Comparison of ENCODE assay signal across 10 cellular contexts in the genomic region with DNA sequence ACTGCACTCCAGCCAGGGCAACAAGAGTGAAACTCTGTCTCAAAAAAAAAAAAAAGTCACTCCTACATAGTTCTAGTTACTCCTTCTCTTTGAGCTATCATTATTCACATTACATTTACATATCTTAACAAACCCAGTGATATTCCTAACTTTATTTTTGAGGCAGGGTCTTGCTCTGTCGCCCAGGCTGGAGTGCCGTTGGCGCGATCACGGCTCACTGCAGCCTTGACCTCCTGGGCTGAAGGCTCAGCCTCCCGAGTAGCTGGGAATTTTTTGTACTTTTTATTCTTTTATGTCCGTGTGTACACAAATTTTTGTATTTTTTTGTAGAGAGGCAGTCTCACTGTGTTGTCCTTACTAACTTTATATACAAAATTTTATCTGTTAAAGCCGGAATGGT. TPM values are rescaled to one million over a fixed set of nuclear protein-coding genes. Genes with fewer than 3 reads are reported as not detected.
DNase-seq lines count a peak whose midpoint lies in the region; ATAC-seq, FAIRE-seq and TF ChIP-seq lines count a peak whose summit lies in the region.
"Had no signal": no experiment of that assay in that cellular context is flagged by ENCODE, and none has a peak within 500 bp of the region (broad histone marks: within the 10 kb centered on the region; RNA-seq: fewer than 3 reads in every experiment).

No MANE protein-coding gene starts in this region.

- H3K36me3 ChIP-seq in keratinocyte (ENCODE audit: control insufficient read depth in 2 of 2, extremely low read depth in 1 of 2, insufficient read depth in 2 of 2, low read length in 2 of 2) (peaks cover 41 to 42% of the 10 kb centered on the region in 2 experiments), tibial artery (peaks cover 53 to 66% (median 61%) of the 10 kb centered on the region in 3 donors)

- DNase-seq in activated naive CD4-positive, alpha-beta T cell treated with anti-CD3 and anti-CD28 coated beads for 36 hours, result no peak
- DNase-seq in activated naive CD4-positive, alpha-beta T cell (lab: John Stamatoyannopoulos, UW), result no peak
- DNase-seq in activated CD8-positive, alpha-beta T cell treated with anti-CD3 and anti-CD28 coated beads for 36 hours, result no peak
- DNase-seq in keratinocyte (ENCODE audit: low read depth, low spot score) (no peak), tibial artery (no peak), NCI-H1436 (lab: John Stamatoyannopoulos, UW) (no peak), NCI-H69 (lab: John Stamatoyannopoulos, UW) (no peak), GM10248 (ENCODE audit: extremely low spot score) (no peak)

- H2AFZ ChIP-seq in keratinocyte (ENCODE audit: control insufficient read depth, low read length), result no peak overlapping the region

- H3K4me1 Mint-ChIP-seq in activated naive CD4-positive, alpha-beta T cell treated with anti-CD3 and anti-CD28 coated beads for 36 hours (ENCODE audit: low read depth), result peaks cover 40% of the 10 kb centered on the region
- peaks cover 26% of the 10 kb centered on the region for H3K4me1 Mint-ChIP-seq in activated CD8-positive, alpha-beta T cell treated with anti-CD3 and anti-CD28 coated beads for 36 hours (ENCODE audit: low read depth)

- H3K4me3 ChIP-seq in keratinocyte (ENCODE audit: control insufficient read depth in 2 of 3, extremely low read depth in 1 of 3, insufficient read depth in 2 of 3, low read depth in 1 of 3, low read length in 3 of 3) (peak overlapping the region in 1 of 3 experiments; percentile 96), tibial artery (peak overlapping the region; percentile 72 to 91)

- ATAC-seq in activated CD8-positive, alpha-beta T cell treated with anti-CD3 and anti-CD28 coated beads for 36 hours, result no peak

- CTCF ChIA-PET in activated naive CD4-positive, alpha-beta T cell treated with anti-CD3 and anti-CD28 coated beads for 36 hours (lab: Charles Lee), result interaction anchor here (1.0 to 1.2 kb wide), 2 partner anchors 16 to 35 kb away, joined by 3 to 4 read pairs; no protein-coding TSS in a partner anchor
- CTCF ChIA-PET in activated CD8-positive, alpha-beta T cell treated with anti-CD3 and anti-CD28 coated beads for 36 hours (lab: Charles Lee), result interaction anchor here (0.8 to 2.7 kb wide), 5 partner anchors 7 to 24 kb away, joined by 3 to 8 read pairs (median 3); no protein-coding TSS in a partner anchor
- CTCF ChIA-PET in GM10248 (lab: Yijun Ruan, JAX), result interaction anchor here (0.7 to 1.3 kb wide), 8 partner anchors 9 to 29 kb away, joined by 3 to 5 read pairs (median 3); no protein-coding TSS in a partner anchor

- dilution Hi-C loops in keratinocyte (cut with MboI; ENCODE audit: extremely low pct_ligation_motif_present, low sequenced_read_pairs), result no loop called here

- H3K27ac Mint-ChIP-seq in activated naive CD4-positive, alpha-beta T cell treated with anti-CD3 and anti-CD28 coated beads for 36 hours, result no peak overlapping the region
- peak overlapping the region; percentile 99 for H3K27ac Mint-ChIP-seq in activated CD8-positive, alpha-beta T cell treated with anti-CD3 and anti-CD28 coated beads for 36 hours

- peak overlapping the region; percentile 14 for H3K4me2 ChIP-seq in keratinocyte (ENCODE audit: control insufficient read depth, extremely low read depth, insufficient read depth, low read depth, low read length)

- H3K4me3 Mint-ChIP-seq in activated naive CD4-positive, alpha-beta T cell treated with anti-CD3 and anti-CD28 coated beads for 36 hours, result peak overlapping the region; percentile 98
- peak overlapping the region; percentile 93 for H3K4me3 Mint-ChIP-seq in activated CD8-positive, alpha-beta T cell treated with anti-CD3 and anti-CD28 coated beads for 36 hours

- H3K9me3 ChIP-seq in keratinocyte (ENCODE audit: control insufficient read depth, low read depth, low read length) (no peaks in the 10 kb centered on the region), tibial artery (no peaks in the 10 kb centered on the region)

- no peak overlapping the region for H3K27ac ChIP-seq in keratinocyte (ENCODE audit: control insufficient read depth, insufficient read depth, low read length)
- peak overlapping the region in 1 of 2 donors; percentile 82 for H3K27ac ChIP-seq in tibial artery

- peaks cover 45% of the 10 kb centered on the region for H3K36me3 Mint-ChIP-seq in activated naive CD4-positive, alpha-beta T cell treated with anti-CD3 and anti-CD28 coated beads for 36 hours (ENCODE audit: low read depth)
- peaks cover 48% of the 10 kb centered on the region for H3K36me3 Mint-ChIP-seq in activated CD8-positive, alpha-beta T cell treated with anti-CD3 and anti-CD28 coated beads for 36 hours (ENCODE audit: low read depth)

- no peak for FAIRE-seq in keratinocyte (lab: Jason Lieb, UNC)

- H4K20me1 ChIP-seq in keratinocyte (ENCODE audit: control insufficient read depth, extremely low read depth, insufficient read depth, low read length), result peaks cover 22% of the 10 kb centered on the region

- no peak overlapping the region for H3K9ac ChIP-seq in keratinocyte (ENCODE audit: control insufficient read depth, extremely low read depth, insufficient read depth, low read length)

- no peaks in the 10 kb centered on the region for H3K9me1 ChIP-seq in keratinocyte (ENCODE audit: control insufficient read depth, extremely low read depth, insufficient read depth, low read length)

- intact Hi-C loops in activated naive CD4-positive, alpha-beta T cell treated with anti-CD3 and anti-CD28 coated beads for 36 hours (cut with micrococcal nuclease), result loop anchor here (1.0 to 5.0 kb wide), 5 partner anchors 30 to 162 kb away; partner anchors contain the start of genes ADAMTSL5, C19orf25, DAZAP1 and FAM174C
- intact Hi-C loops in activated CD8-positive, alpha-beta T cell treated with anti-CD3 and anti-CD28 coated beads for 36 hours (cut with micrococcal nuclease), result no loop called here
- intact Hi-C loops in tibial artery (cut with DNase I; ENCODE audit: low total_unique reads), result no loop called here

- peaks cover 12% of the 10 kb centered on the region for H3K4me1 ChIP-seq in keratinocyte (ENCODE audit: control insufficient read depth, extremely low read depth, insufficient read depth, low read length)
- H3K4me1 ChIP-seq in tibial artery, result peaks cover 0 to 25% (median 21%) of the 10 kb centered on the region in 4 donors

- POLR2A ChIA-PET in activated CD8-positive, alpha-beta T cell treated with anti-CD3 and anti-CD28 coated beads for 36 hours (lab: Charles Lee), result interaction anchor here (0.8 to 3.5 kb wide), 8 partner anchors 13 to 34 kb away, joined by 3 to 10 read pairs (median 4); no protein-coding TSS in a partner anchor
- POLR2A ChIA-PET in GM10248 (lab: Yijun Ruan, JAX), result no interaction called here

- H3K27me3 ChIP-seq in keratinocyte (ENCODE audit: control insufficient read depth, extremely low read depth, insufficient read depth, low read length), result no peaks in the 10 kb centered on the region
- H3K27me3 ChIP-seq in tibial artery, result no peaks in the 10 kb centered on the region

- H3K9me3 Mint-ChIP-seq in activated naive CD4-positive, alpha-beta T cell treated with anti-CD3 and anti-CD28 coated beads for 36 hours, result no peaks in the 10 kb centered on the region
- H3K9me3 Mint-ChIP-seq in activated CD8-positive, alpha-beta T cell treated with anti-CD3 and anti-CD28 coated beads for 36 hours, result no peaks in the 10 kb centered on the region
- H3K9me3 Mint-ChIP-seq: T-helper 2 cell treated with Interferon-gamma antibody and Interleukin-4, amounts not matched to agents 5 μg/mL and 100 μg/mL, for 36 hours had no signal

- TF ChIP-seq CTCF in activated CD8-positive, alpha-beta T cell treated with anti-CD3 and anti-CD28 coated beads for 36 hours (IDR thresholded peaks at IDR 0.05), result no peak
- TF ChIP-seq CTCF in keratinocyte (optimal IDR thresholded peaks at IDR 0.05 in 1 of 3, IDR thresholded peaks at IDR 0.05 in 1 of 3, conservative IDR thresholded peaks at IDR 0.05 in 1 of 3; ENCODE audit: extremely low read depth in 1 of 3, insufficient read depth in 2 of 3, low read length in 3 of 3) (no peak), tibial artery (IDR thresholded peaks at IDR 0.05) (no peak), GM10248 (IDR thresholded peaks at IDR 0.05; ENCODE audit: control extremely low read depth, extremely low read depth, low read depth, missing control alignments) (no peak)

- H3K27me3 Mint-ChIP-seq in activated naive CD4-positive, alpha-beta T cell treated with anti-CD3 and anti-CD28 coated beads for 36 hours (ENCODE audit: low read depth), result no peaks in the 10 kb centered on the region
- H3K27me3 Mint-ChIP-seq in activated CD8-positive, alpha-beta T cell treated with anti-CD3 and anti-CD28 coated beads for 36 hours, result no peaks in the 10 kb centered on the region

- peaks cover 40% of the 10 kb centered on the region for H3K79me2 ChIP-seq in keratinocyte (ENCODE audit: control insufficient read depth, insufficient read depth, low read length)

RNA-seq across cellular contexts. Expression of gene RPS15, which starts 0.6 kb away (rescaled TPM):
- total RNA-seq in activated naive CD4-positive, alpha-beta T cell treated with anti-CD3 and anti-CD28 coated beads for 36 hours, result 1,000 to 10,000 TPM; 1,902 to 1,906 TPM
- total RNA-seq in activated CD8-positive, alpha-beta T cell treated with anti-CD3 and anti-CD28 coated beads for 36 hours, result 1,000 to 10,000 TPM; 1,854 to 1,879 TPM
- polyA plus RNA-seq in keratinocyte, result 795 to 1,391 TPM (median 803 TPM) in 3 replicates
- polyA plus RNA-seq in keratinocyte (2011; ENCODE audit: low read depth), result 362 TPM
- polyA plus RNA-seq in keratinocyte (2011; cell fraction: cytosol; rRNA removed), result 749 and 1,693 TPM in 2 replicates
- 422 and 446 TPM in 2 replicates for polyA plus RNA-seq in keratinocyte (2011; cell fraction: nucleus; rRNA removed)
- 1,800 and 1,869 TPM in 2 replicates for polyA plus RNA-seq in keratinocyte (2012; ENCODE audit: low replicate concordance)
- 373 to 635 TPM (median 449 TPM) in 3 replicates for polyA minus RNA-seq in keratinocyte
- 1,642 TPM for polyA minus RNA-seq in keratinocyte (2011; cell fraction: cytosol; rRNA and poly(A)+ RNA removed)
- 171 and 204 TPM in 2 replicates for polyA minus RNA-seq in keratinocyte (2011; cell fraction: nucleus; rRNA and poly(A)+ RNA removed)

RNA-seq across cellular contexts. Expression of gene APC2, which starts 12.3 kb away (rescaled TPM):
- under 1 TPM; 0.07 to 0.12 TPM for total RNA-seq in activated naive CD4-positive, alpha-beta T cell treated with anti-CD3 and anti-CD28 coated beads for 36 hours
- total RNA-seq in activated CD8-positive, alpha-beta T cell treated with anti-CD3 and anti-CD28 coated beads for 36 hours, result under 1 TPM; 0.07 to 0.29 TPM
- polyA plus RNA-seq in keratinocyte, result 0.01 to 0.05 TPM (median 0.01 TPM) in 3 replicates
- not detected for polyA plus RNA-seq in keratinocyte (2011; ENCODE audit: low read depth)
- polyA plus RNA-seq in keratinocyte (2011; cell fraction: cytosol; rRNA removed), result 0.01 and 0.03 TPM in 2 replicates
- polyA plus RNA-seq in keratinocyte (2011; cell fraction: nucleus; rRNA removed), result 0.08 and 0.11 TPM in 2 replicates
- 0.16 and 0.20 TPM in 2 replicates for polyA plus RNA-seq in keratinocyte (2012; ENCODE audit: low replicate concordance)
- polyA minus RNA-seq in keratinocyte, result 0.03 to 0.13 TPM in 2 of 3 replicates, not detected in the other
- polyA minus RNA-seq in keratinocyte (2011; cell fraction: cytosol; rRNA and poly(A)+ RNA removed), result not detected
- polyA minus RNA-seq in keratinocyte (2011; cell fraction: nucleus; rRNA and poly(A)+ RNA removed), result 0.21 and 0.54 TPM in 2 replicates
- polyA plus RNA-seq: CD14-positive monocyte had no signal

RNA-seq across cellular contexts. Expression of gene DAZAP1, which starts 30.2 kb away (rescaled TPM):
- 100 to 1,000 TPM; 253 to 265 TPM for total RNA-seq in activated naive CD4-positive, alpha-beta T cell treated with anti-CD3 and anti-CD28 coated beads for 36 hours
- total RNA-seq in activated CD8-positive, alpha-beta T cell treated with anti-CD3 and anti-CD28 coated beads for 36 hours, result 100 to 1,000 TPM; 263 to 283 TPM
- 56.4 to 99.2 TPM (median 71.6 TPM) in 3 replicates for polyA plus RNA-seq in keratinocyte
- polyA plus RNA-seq in keratinocyte (2011; ENCODE audit: low read depth), result 75.7 TPM
- polyA plus RNA-seq in keratinocyte (2011; cell fraction: cytosol; rRNA removed), result 33.6 and 50.2 TPM in 2 replicates
- polyA plus RNA-seq in keratinocyte (2011; cell fraction: nucleus; rRNA removed), result 72.0 and 80.3 TPM in 2 replicates
- 35.2 and 91.1 TPM in 2 replicates for polyA plus RNA-seq in keratinocyte (2012; ENCODE audit: low replicate concordance)
- polyA minus RNA-seq in keratinocyte, result 24.9 to 70.2 TPM (median 27.3 TPM) in 3 replicates
- 40.5 TPM for polyA minus RNA-seq in keratinocyte (2011; cell fraction: cytosol; rRNA and poly(A)+ RNA removed)
- polyA minus RNA-seq in keratinocyte (2011; cell fraction: nucleus; rRNA and poly(A)+ RNA removed), result 20.7 and 38.5 TPM in 2 replicates

RNA-seq across cellular contexts. Expression of gene GAMT, which starts 36.3 kb away (rescaled TPM):
- 10 to 100 TPM; 23.5 to 25.0 TPM for total RNA-seq in activated naive CD4-positive, alpha-beta T cell treated with anti-CD3 and anti-CD28 coated beads for 36 hours
- total RNA-seq in activated CD8-positive, alpha-beta T cell treated with anti-CD3 and anti-CD28 coated beads for 36 hours, result 10 to 100 TPM; 27.8 to 29.5 TPM
- polyA plus RNA-seq in keratinocyte, result 5.7 to 15.6 TPM (median 7.6 TPM) in 3 replicates
- polyA plus RNA-seq in keratinocyte (2011; ENCODE audit: low read depth), result 2.3 TPM
- 5.4 and 11.0 TPM in 2 replicates for polyA plus RNA-seq in keratinocyte (2011; cell fraction: cytosol; rRNA removed)
- polyA plus RNA-seq in keratinocyte (2011; cell fraction: nucleus; rRNA removed), result 2.8 and 4.4 TPM in 2 replicates
- polyA plus RNA-seq in keratinocyte (2012; ENCODE audit: low replicate concordance), result 7.6 and 8.1 TPM in 2 replicates
- 3.4 to 8.3 TPM (median 7.1 TPM) in 3 replicates for polyA minus RNA-seq in keratinocyte
- polyA minus RNA-seq in keratinocyte (2011; cell fraction: cytosol; rRNA and poly(A)+ RNA removed), result 12.1 TPM
- polyA minus RNA-seq in keratinocyte (2011; cell fraction: nucleus; rRNA and poly(A)+ RNA removed), result 1.3 and 1.5 TPM in 2 replicates

RNA-seq across cellular contexts. Expression of gene C19orf25, which starts 41.4 kb away (rescaled TPM):
- 10 to 100 TPM; 17.5 to 20.8 TPM for total RNA-seq in activated naive CD4-positive, alpha-beta T cell treated with anti-CD3 and anti-CD28 coated beads for 36 hours
- 10 to 100 TPM; 21.3 to 21.5 TPM for total RNA-seq in activated CD8-positive, alpha-beta T cell treated with anti-CD3 and anti-CD28 coated beads for 36 hours
- 11.2 to 24.9 TPM (median 13.8 TPM) in 3 replicates for polyA plus RNA-seq in keratinocyte
- polyA plus RNA-seq in keratinocyte (2011; ENCODE audit: low read depth), result 5.0 TPM
- 12.9 and 35.3 TPM in 2 replicates for polyA plus RNA-seq in keratinocyte (2011; cell fraction: cytosol; rRNA removed)
- 16.8 and 23.9 TPM in 2 replicates for polyA plus RNA-seq in keratinocyte (2011; cell fraction: nucleus; rRNA removed)
- 17.7 and 18.7 TPM in 2 replicates for polyA plus RNA-seq in keratinocyte (2012; ENCODE audit: low replicate concordance)
- polyA minus RNA-seq in keratinocyte, result 6.2 to 16.8 TPM (median 10.1 TPM) in 3 replicates
- polyA minus RNA-seq in keratinocyte (2011; cell fraction: cytosol; rRNA and poly(A)+ RNA removed), result 30.5 TPM
- 13.4 and 14.5 TPM in 2 replicates for polyA minus RNA-seq in keratinocyte (2011; cell fraction: nucleus; rRNA and poly(A)+ RNA removed)
